In genomic region chr3:152443212-152444023, GRCh38 we compare ENCODE assay signal across 11 cellular contexts.
DNase-seq lines count a peak whose midpoint lies in the region; ATAC-seq, FAIRE-seq and TF ChIP-seq lines count a peak whose summit lies in the region.
"Had no signal": no experiment of that assay in that cellular context is flagged by ENCODE, and none has a peak within 500 bp of the region (broad histone marks: within the 10 kb centered on the region; RNA-seq: fewer than 3 reads in every experiment).

No MANE protein-coding gene starts in this region.

- POLR2A ChIA-PET in CD8-positive, alpha-beta memory T cell (lab: Charles Lee) = interaction anchor here (1.4 kb wide), 1 partner anchor 251 kb away, joined by 3 read pairs; no protein-coding TSS in a partner anchor

- peak overlapping the region in 7 of 8 donors; percentile 8 to 85 (median 33) for H3K27ac Mint-ChIP-seq in CD8-positive, alpha-beta memory T cell
- H3K27ac Mint-ChIP-seq: endodermal cell had no signal

- H3K4me3 ChIP-seq in CD8-positive, alpha-beta memory T cell (ENCODE audit: low read length) = no peak overlapping the region
- no peak overlapping the region for H3K4me3 ChIP-seq in adipocyte (ENCODE audit: low read length)
- H3K4me3 ChIP-seq in muscle layer of duodenum (ENCODE audit: low read depth in 1 of 2, low read length in 2 of 2) = peak overlapping the region in 1 of 2 donors; percentile 11

- peaks cover 78 to 96% (median 91%) of the 10 kb centered on the region in 3 donors for H3K4me1 Mint-ChIP-seq in CD8-positive, alpha-beta memory T cell
- H3K4me1 Mint-ChIP-seq: endodermal cell had no signal

- H3K9me3 ChIP-seq in CD8-positive, alpha-beta memory T cell (ENCODE audit: low read length) = no peaks in the 10 kb centered on the region
- H3K9me3 ChIP-seq in adipocyte (ENCODE audit: control insufficient read depth, low read length) (no peaks in the 10 kb centered on the region), muscle layer of duodenum (ENCODE audit: control insufficient read depth in 1 of 2, low read length in 2 of 2) (no peaks in the 10 kb centered on the region)

- no peaks in the 10 kb centered on the region for H3K27me3 ChIP-seq in CD8-positive, alpha-beta memory T cell (ENCODE audit: insufficient read depth, low read length, poor library complexity, severe bottlenecking)
- H3K27me3 ChIP-seq in adipocyte (replicated peaks; ENCODE audit: control insufficient read depth, insufficient read depth, low read length) (no peaks in the 10 kb centered on the region), muscle layer of duodenum (ENCODE audit: low read depth, low read length) (no peaks in the 10 kb centered on the region)

- peaks cover 0 to 1% of the 10 kb centered on the region in 2 donors for H3K27me3 Mint-ChIP-seq in CD8-positive, alpha-beta memory T cell

- no peak for DNase-seq in CD8-positive, alpha-beta memory T cell
- DNase-seq in adipocyte (ENCODE audit: low read depth) (no peak), RCC 7860 (ENCODE audit: low spot score) (no peak), D721Med (ENCODE audit: insufficient read length, low spot score) (no peak)
- DNase-seq: endodermal cell; KG1; stimulated activated CD4-positive, alpha-beta T cell treated with anti-CD3 and anti-CD28 coated beads, Interleukin-4, amount 100 ng/mL, for 24 hours had no signal

- FAIRE-seq in RCC 7860 (lab: Jason Lieb, UNC) (no peak), D721Med (lab: Jason Lieb, UNC) (no peak)

- H3K36me3 ChIP-seq in CD8-positive, alpha-beta memory T cell (ENCODE audit: insufficient read depth, low read length) = peaks cover 17% of the 10 kb centered on the region
- H3K36me3 ChIP-seq in adipocyte (ENCODE audit: control insufficient read depth, insufficient read depth, low read length, severe bottlenecking) (peaks cover 38% of the 10 kb centered on the region), muscle layer of duodenum (ENCODE audit: control insufficient read depth in 1 of 2, insufficient read depth in 2 of 2, low read length in 2 of 2) (peaks cover 14 to 22% of the 10 kb centered on the region in 2 donors)

- no peak for TF ChIP-seq CTCF in D721Med (IDR thresholded peaks at IDR 0.05; ENCODE audit: insufficient read depth, missing control alignments)

- H3K36me3 Mint-ChIP-seq in CD8-positive, alpha-beta memory T cell = peaks cover 0 to 62% (median 10%) of the 10 kb centered on the region in 3 donors

- CTCF ChIA-PET in CD8-positive, alpha-beta memory T cell (lab: Charles Lee) = interaction anchor here (0.7 to 3.3 kb wide), 18 partner anchors 18 to 414 kb away, joined by 3 to 28 read pairs (median 3); partner anchors contain the start of gene MBNL1

- peak overlapping the region in 5 of 7 donors; percentile 20 to 64 (median 56) for H3K4me3 Mint-ChIP-seq in CD8-positive, alpha-beta memory T cell
- H3K4me3 Mint-ChIP-seq: endodermal cell had no signal

- ATAC-seq in HG02973 (IDR thresholded peaks at IDR 0.05; ENCODE audit: unreplicated experiment) = peak; percentile 26
- ATAC-seq in GM21717 (IDR thresholded peaks at IDR 0.05; ENCODE audit: unreplicated experiment) = no peak
- ATAC-seq in HG03045 (IDR thresholded peaks at IDR 0.05; ENCODE audit: unreplicated experiment) = no peak

- H3K27ac ChIP-seq in CD8-positive, alpha-beta memory T cell (ENCODE audit: low read depth, low read length) = no peak overlapping the region
- peak overlapping the region; percentile 19 for H3K27ac ChIP-seq in muscle layer of duodenum (ENCODE audit: low read length)

- peaks cover 69% of the 10 kb centered on the region for H3K4me1 ChIP-seq in CD8-positive, alpha-beta memory T cell (ENCODE audit: insufficient read depth, low read length)
- H3K4me1 ChIP-seq in adipocyte (ENCODE audit: control insufficient read depth, insufficient read depth, low read length) (peaks cover 26% of the 10 kb centered on the region), muscle layer of duodenum (ENCODE audit: control insufficient read depth in 1 of 2, insufficient read depth in 2 of 2, low read length in 2 of 2) (peaks cover 8 to 53% of the 10 kb centered on the region in 2 donors)

- H3K9me3 Mint-ChIP-seq in CD8-positive, alpha-beta memory T cell = no peaks in the 10 kb centered on the region
- H3K9me3 Mint-ChIP-seq: endodermal cell had no signal

- peak overlapping the region; percentile 48 for H3K9ac ChIP-seq in adipocyte (ENCODE audit: low read length)
